11 cellular contexts compared by ENCODE assay signal in the genomic region with DNA sequence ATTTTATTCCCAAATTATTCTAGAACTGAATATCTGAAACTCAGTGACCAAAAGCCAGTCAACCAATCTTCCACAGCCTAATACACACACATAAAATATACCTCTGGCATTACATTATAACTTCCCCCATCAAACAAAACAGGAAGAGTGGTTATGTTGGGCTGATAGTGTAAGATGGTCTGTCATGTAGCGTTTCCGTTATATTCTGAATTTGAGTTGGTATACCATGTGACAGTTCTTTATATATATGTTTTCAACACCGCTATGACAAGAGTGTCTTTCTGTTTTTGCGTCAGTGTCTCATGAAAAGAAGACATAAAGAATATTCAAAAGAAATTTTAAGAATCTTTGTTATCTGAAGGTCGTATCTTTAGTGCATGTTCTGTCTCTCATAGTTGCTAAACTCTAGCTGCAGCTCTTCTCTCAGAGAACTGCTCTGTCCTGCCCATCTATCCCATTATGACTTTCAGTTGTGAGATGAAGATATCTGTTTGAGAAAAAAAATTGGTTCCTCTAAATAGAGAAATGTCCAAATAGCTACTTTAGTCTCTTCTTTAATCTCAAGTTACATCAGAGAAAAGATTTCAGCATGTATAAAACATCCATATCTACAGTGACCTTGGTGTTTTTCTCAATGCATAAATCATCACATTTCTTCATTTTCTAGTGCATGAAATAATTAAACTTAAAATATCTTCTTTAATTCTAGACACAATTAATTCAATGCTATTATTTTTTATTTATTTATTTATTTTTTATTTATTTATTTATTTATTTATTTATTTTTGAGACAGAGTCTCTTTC. TPM values are rescaled to one million over a fixed set of nuclear protein-coding genes. Genes with fewer than 3 reads are reported as not detected.
A peak's percentile ranks its signal among the peaks of the same experiment; 100 is the strongest.
DNase-seq lines count a peak whose midpoint lies in the region; ATAC-seq and TF ChIP-seq lines count a peak whose summit lies in the region.
"Had no signal": no experiment of that assay in that cellular context is flagged by ENCODE, and none has a peak within 500 bp of the region (broad histone marks: within the 10 kb centered on the region; RNA-seq: fewer than 3 reads in every experiment).

No MANE protein-coding gene starts in this region.

- POLR2A ChIA-PET in activated CD4-positive, alpha-beta T cell treated with anti-CD3 and anti-CD28 coated beads for 36 hours (lab: Charles Lee): interaction anchor here (1.2 kb wide), 1 partner anchor 25 kb away, joined by 3 read pairs; no protein-coding TSS in a partner anchor

- intact Hi-C loops in activated CD4-positive, alpha-beta T cell treated with anti-CD3 and anti-CD28 coated beads for 36 hours (cut with DNase I, micrococcal nuclease): loop anchor here (1.0 to 2.0 kb wide), 4 partner anchors 24 to 121 kb away; no protein-coding TSS in a partner anchor
- intact Hi-C loops in posterior vena cava (cut with DNase I): no loop called here

- H3K9me3 ChIP-seq in neutrophil (no peaks in the 10 kb centered on the region), tibial nerve (no peaks in the 10 kb centered on the region)

- no peaks in the 10 kb centered on the region for H3K27me3 ChIP-seq in neutrophil
- no peaks in the 10 kb centered on the region for H3K27me3 ChIP-seq in tibial nerve

- no peaks in the 10 kb centered on the region for H3K36me3 Mint-ChIP-seq in activated CD4-positive, alpha-beta T cell treated with anti-CD3 and anti-CD28 coated beads for 36 hours (ENCODE audit: low read depth)

- H3K4me1 ChIP-seq in neutrophil (ENCODE audit: control insufficient read depth in 1 of 2, insufficient read depth in 1 of 2, low read depth in 1 of 2, low read length in 1 of 2): peaks cover 0 to 9% of the 10 kb centered on the region in 2 experiments
- H3K4me1 ChIP-seq in tibial nerve: peaks cover 0 to 4% (median 0%) of the 10 kb centered on the region in 4 donors

- no peak overlapping the region for H3K4me3 ChIP-seq in neutrophil (ENCODE audit: low read depth in 1 of 2, low read length in 1 of 2)
- H3K4me3 ChIP-seq in tibial nerve: no peak overlapping the region

- H3K4me1 Mint-ChIP-seq in activated CD4-positive, alpha-beta T cell treated with anti-CD3 and anti-CD28 coated beads for 36 hours: peaks cover 28% of the 10 kb centered on the region

- 77 to 88% methylated on average over 5 of the region's 5 CpGs for WGBS in tibial nerve, 2 donors

- ATAC-seq in activated CD4-positive, alpha-beta T cell treated with anti-CD3 and anti-CD28 coated beads for 36 hours: peak; percentile 94
- ATAC-seq in HG02642 (IDR thresholded peaks at IDR 0.05; ENCODE audit: poor library complexity, unreplicated experiment): peak; percentile 64

- H3K27me3 Mint-ChIP-seq in activated CD4-positive, alpha-beta T cell treated with anti-CD3 and anti-CD28 coated beads for 36 hours: no peaks in the 10 kb centered on the region
- H3K27me3 Mint-ChIP-seq: dendritic cell treated with granulocyte-macrophage colony-stimulating factor and Interleukin-4, amounts not matched to agents 40 ng/mL and 50 ng/mL, for 4 days had no signal

- H3K4me3 Mint-ChIP-seq in activated CD4-positive, alpha-beta T cell treated with anti-CD3 and anti-CD28 coated beads for 36 hours: peak overlapping the region; percentile 24
- H3K4me3 Mint-ChIP-seq: dendritic cell treated with granulocyte-macrophage colony-stimulating factor and Interleukin-4, amounts not matched to agents 40 ng/mL and 50 ng/mL, for 4 days had no signal

- DNase-seq in activated CD4-positive, alpha-beta T cell treated with anti-CD3 and anti-CD28 coated beads for 36 hours: no peak
- DNase-seq in activated CD4-positive, alpha-beta T cell treated with anti-CD3 and anti-CD28 coated beads for 48 hours: no peak
- peak; percentile 23 for DNase-seq in OCI-M1 (lab: John Stamatoyannopoulos, UW)
- DNase-seq in AG08396 (ENCODE audit: low spot score): no peak
- no peak for DNase-seq in posterior vena cava (ENCODE audit: low spot score)
- DNase-seq in tibial nerve (ENCODE audit: low spot score in 2 of 2): no peak
- DNase-seq: islet precursor cell, NCI-H1417 had no signal

- H3K27ac ChIP-seq in neutrophil (peak overlapping the region; percentile 59), tibial nerve (no peak overlapping the region)

- TF ChIP-seq CTCF in neutrophil (IDR thresholded peaks at IDR 0.05) (no peak), tibial nerve (IDR thresholded peaks at IDR 0.05) (no peak)

- TF ChIP-seq EP300 in tibial nerve (IDR thresholded peaks at IDR 0.05): no peak

- no peak for TF ChIP-seq POLR2A in tibial nerve (IDR thresholded peaks at IDR 0.05)

- H3K27ac Mint-ChIP-seq in activated CD4-positive, alpha-beta T cell treated with anti-CD3 and anti-CD28 coated beads for 36 hours: peak overlapping the region; percentile 85
- H3K27ac Mint-ChIP-seq: dendritic cell treated with granulocyte-macrophage colony-stimulating factor and Interleukin-4, amounts not matched to agents 40 ng/mL and 50 ng/mL, for 4 days had no signal

- CTCF ChIA-PET in activated CD4-positive, alpha-beta T cell treated with anti-CD3 and anti-CD28 coated beads for 36 hours (lab: Charles Lee): no interaction called here

- no peaks in the 10 kb centered on the region for H3K36me3 ChIP-seq in neutrophil
- H3K36me3 ChIP-seq in tibial nerve: peaks cover 0 to 11% (median 0%) of the 10 kb centered on the region in 3 donors

- no peaks in the 10 kb centered on the region for H3K9me3 Mint-ChIP-seq in activated CD4-positive, alpha-beta T cell treated with anti-CD3 and anti-CD28 coated beads for 36 hours (ENCODE audit: low read depth)

RNA-seq across cellular contexts. Expression of a gene that starts 24.1 kb away (rescaled TPM):
- total RNA-seq in activated CD4-positive, alpha-beta T cell treated with anti-CD3 and anti-CD28 coated beads for 36 hours: 10 to 100 TPM; 37.8 to 44.3 TPM
- total RNA-seq in posterior vena cava: 10 to 100 TPM; 41.6 to 49.9 TPM
- 10 to 100 TPM; 32.4 to 50.6 (median 38.5) TPM for total RNA-seq in tibial nerve

Comparison
In these comparisons a context has a peak if more than half of its experiments do, and no peak if none do; other contexts are left out.
1. intact Hi-C loops: an anchor here in activated CD4-positive, alpha-beta T cell treated with anti-CD3 and anti-CD28 coated beads for 36 hours (1.0 to 2.0 kb wide); none called in posterior vena cava.